8 cellular contexts compared by ENCODE assay signal in the genomic region with DNA sequence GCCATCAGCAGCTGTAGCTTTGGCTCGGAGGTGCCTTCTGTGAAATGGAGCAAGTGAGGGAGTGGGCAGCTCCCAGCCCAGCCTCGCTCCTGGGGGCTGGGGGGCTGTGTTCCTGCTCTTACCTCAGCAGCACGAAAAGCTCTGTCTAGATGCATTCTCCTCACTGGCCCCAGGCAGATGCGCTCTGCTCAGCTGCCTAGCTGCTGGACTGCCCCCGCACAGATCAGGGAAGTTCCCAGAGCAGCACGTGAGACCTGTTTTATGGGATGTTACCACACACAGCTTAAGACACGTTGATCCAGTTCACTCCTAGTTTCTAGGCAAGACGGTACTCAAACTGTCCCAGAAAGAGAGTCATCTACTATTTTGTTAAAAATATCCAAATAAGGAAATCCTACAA. TPM values are rescaled to one million over a fixed set of nuclear protein-coding genes. Genes with fewer than 3 reads are reported as not detected.
DNase-seq lines count a peak whose midpoint lies in the region; ATAC-seq and TF ChIP-seq lines count a peak whose summit lies in the region.

No MANE protein-coding gene starts in this region.

- H3K9me3 ChIP-seq in mesenchymal stem cell (ENCODE audit: control insufficient read depth, low read length), result no peaks in the 10 kb centered on the region

- CTCF ChIA-PET in activated CD4-positive, alpha-beta memory T cell treated with anti-CD3 and anti-CD28 coated beads for 36 hours (lab: Charles Lee), result interaction anchor here (0.8 to 13.5 kb wide), 8 partner anchors 8 to 219 kb away, joined by 3 to 164 read pairs (median 4); a partner anchor contains a TSS

- H3K4me3 Mint-ChIP-seq in activated CD4-positive, alpha-beta memory T cell treated with anti-CD3 and anti-CD28 coated beads for 36 hours, result peak overlapping the region; percentile 69
- no peak overlapping the region for H3K4me3 Mint-ChIP-seq in osteocyte (ENCODE audit: unreplicated experiment)

- H3K27ac Mint-ChIP-seq in activated CD4-positive, alpha-beta memory T cell treated with anti-CD3 and anti-CD28 coated beads for 36 hours, result peak overlapping the region; percentile 86
- H3K27ac Mint-ChIP-seq in osteocyte (ENCODE audit: unreplicated experiment), result no peak overlapping the region

- H3K9ac ChIP-seq in mesenchymal stem cell (ENCODE audit: low read length), result no peak overlapping the region

- H3K18ac ChIP-seq in mesenchymal stem cell (ENCODE audit: low read depth in 1 of 2, low read length in 2 of 2), result peak overlapping the region in 1 of 2 experiments; percentile 60

- H3K4me3 ChIP-seq in GM12865 (ENCODE audit: low read depth, low read length) (peak overlapping the region; percentile 66), mesenchymal stem cell (ENCODE audit: insufficient read depth in 1 of 2, low read depth in 1 of 2, low read length in 2 of 2) (no peak overlapping the region)

- peaks cover 57% of the 10 kb centered on the region for H3K36me3 Mint-ChIP-seq in activated CD4-positive, alpha-beta memory T cell treated with anti-CD3 and anti-CD28 coated beads for 36 hours
- no peaks in the 10 kb centered on the region for H3K36me3 Mint-ChIP-seq in osteocyte (ENCODE audit: unreplicated experiment)

- H2BK12ac ChIP-seq in mesenchymal stem cell (ENCODE audit: low read length in 2 of 2), result peak overlapping the region; percentile 46 to 47

- no peak overlapping the region for H3K4ac ChIP-seq in mesenchymal stem cell (ENCODE audit: low read depth in 1 of 2, low read length in 2 of 2)

- H4K8ac ChIP-seq in mesenchymal stem cell (ENCODE audit: low read length), result no peak overlapping the region

- H3K4me2 ChIP-seq in mesenchymal stem cell (ENCODE audit: low read length, poor library complexity, severe bottlenecking), result no peak overlapping the region

- H3K14ac ChIP-seq in mesenchymal stem cell (ENCODE audit: low read length in 2 of 2), result peak overlapping the region in 1 of 2 experiments; percentile 77

- no peaks in the 10 kb centered on the region for H3K9me3 Mint-ChIP-seq in activated CD4-positive, alpha-beta memory T cell treated with anti-CD3 and anti-CD28 coated beads for 36 hours
- H3K9me3 Mint-ChIP-seq in osteocyte (ENCODE audit: unreplicated experiment), result no peaks in the 10 kb centered on the region

- peaks cover 9% of the 10 kb centered on the region for H3K4me1 ChIP-seq in mesenchymal stem cell (ENCODE audit: control insufficient read depth, insufficient read depth, low read depth, low read length)

- H3K23ac ChIP-seq in mesenchymal stem cell (ENCODE audit: low read length in 2 of 2), result no peak overlapping the region

- no peak overlapping the region for H2BK5ac ChIP-seq in mesenchymal stem cell (ENCODE audit: low read depth, low read length, poor library complexity, severe bottlenecking)

- POLR2A ChIA-PET in activated CD4-positive, alpha-beta memory T cell treated with anti-CD3 and anti-CD28 coated beads for 36 hours (lab: Charles Lee), result interaction anchor here (0.9 to 9.9 kb wide), 5 partner anchors 8 to 42 kb away, joined by 3 to 239 read pairs (median 4); a partner anchor contains a TSS

- no peak overlapping the region for H2BK120ac ChIP-seq in mesenchymal stem cell (ENCODE audit: low read depth, low read length)

- no peak for TF ChIP-seq CTCF in GM12865 (IDR thresholded peaks at IDR 0.05; ENCODE audit: insufficient read depth, low read depth, low read length, missing control alignments)
- TF ChIP-seq CTCF in osteocyte (IDR thresholded peaks at IDR 0.05), result no peak

- no peaks in the 10 kb centered on the region for H3K79me1 ChIP-seq in mesenchymal stem cell (replicated peaks; ENCODE audit: low read length, poor library complexity, severe bottlenecking)

- H3K4me1 Mint-ChIP-seq in activated CD4-positive, alpha-beta memory T cell treated with anti-CD3 and anti-CD28 coated beads for 36 hours (ENCODE audit: low read depth), result peaks cover 95% of the 10 kb centered on the region
- peaks cover 8% of the 10 kb centered on the region for H3K4me1 Mint-ChIP-seq in osteocyte (ENCODE audit: unreplicated experiment)

- H4K91ac ChIP-seq in mesenchymal stem cell (ENCODE audit: low read length), result no peak overlapping the region

- no peaks in the 10 kb centered on the region for H3K27me3 Mint-ChIP-seq in activated CD4-positive, alpha-beta memory T cell treated with anti-CD3 and anti-CD28 coated beads for 36 hours
- peaks cover 5% of the 10 kb centered on the region for H3K27me3 Mint-ChIP-seq in osteocyte (ENCODE audit: unreplicated experiment)

- 67% methylated on average over 8 of the region's 8 CpGs for WGBS in mesenchymal stem cell

- ATAC-seq in HG03354 (IDR thresholded peaks at IDR 0.05; ENCODE audit: poor library complexity, severe bottlenecking, unreplicated experiment) (peak; percentile 42), GM19452 (IDR thresholded peaks at IDR 0.05; ENCODE audit: unreplicated experiment) (no peak)

- no peak overlapping the region for H2BK15ac ChIP-seq in mesenchymal stem cell (ENCODE audit: low read depth, poor library complexity, severe bottlenecking)

- no peak overlapping the region for H2AK5ac ChIP-seq in mesenchymal stem cell (ENCODE audit: low read length, severe bottlenecking)

- H3K27ac ChIP-seq in mesenchymal stem cell (ENCODE audit: low read length, poor library complexity, severe bottlenecking), result no peak overlapping the region

- intact Hi-C loops in activated CD4-positive, alpha-beta memory T cell treated with anti-CD3 and anti-CD28 coated beads for 36 hours (cut with micrococcal nuclease), result loop anchor here (1.0 to 5.0 kb wide), 3 partner anchors 8 to 826 kb away; a partner anchor contains a TSS
- intact Hi-C loops in posterior cingulate gyrus (cut with DNase I), result no loop called here

- no peaks in the 10 kb centered on the region for H3K36me3 ChIP-seq in mesenchymal stem cell (ENCODE audit: control insufficient read depth in 1 of 2, insufficient read depth in 2 of 2, low read depth in 1 of 2, low read length in 2 of 2)

- H2AFZ ChIP-seq in mesenchymal stem cell (ENCODE audit: low read depth, low read length), result peak overlapping the region; percentile 67

- H3K27me3 ChIP-seq in mesenchymal stem cell (ENCODE audit: control insufficient read depth in 1 of 2, insufficient read depth in 1 of 2, low read length in 2 of 2), result no peaks in the 10 kb centered on the region

- DNase-seq in GM12865 (ENCODE audit: low read depth), result peak; percentile 76
- DNase-seq in activated CD4-positive, alpha-beta memory T cell treated with anti-CD3 and anti-CD28 coated beads for 36 hours, result peak; percentile 83
- DNase-seq in mesenchymal stem cell, result peak; percentile 48
- DNase-seq in posterior cingulate gyrus, result no peak
- DNase-seq in osteocyte (ENCODE audit: extremely low spot score, unreplicated experiment), result no peak
- DNase-seq in NCI-H1694 treated with DMSO at 0.1 percent for 48 hours (lab: John Stamatoyannopoulos, UW), result no peak

RNA-seq across cellular contexts. Expression of a gene that starts 13.6 kb away (rescaled TPM):
- total RNA-seq in activated CD4-positive, alpha-beta memory T cell treated with anti-CD3 and anti-CD28 coated beads for 36 hours, result 1,000 to 10,000 TPM; 1,012 to 1,022 TPM
- 1.1 TPM for polyA plus RNA-seq in mesenchymal stem cell (2013, experiment 1 of 2)
- 1.1 TPM for polyA plus RNA-seq in mesenchymal stem cell (2013, experiment 2 of 2)
- 0.08 TPM in 1 of 2 replicates, not detected in the other for total RNA-seq in osteocyte

RNA-seq across cellular contexts. Expression of a gene that starts 43.4 kb away (rescaled TPM):
- total RNA-seq in activated CD4-positive, alpha-beta memory T cell treated with anti-CD3 and anti-CD28 coated beads for 36 hours, result under 1 TPM; 0.45 to 0.63 TPM
- 0.07 TPM for polyA plus RNA-seq in mesenchymal stem cell (2013, experiment 1 of 2)
- 0.07 TPM for polyA plus RNA-seq in mesenchymal stem cell (2013, experiment 2 of 2)
- not detected in 2 replicates for total RNA-seq in osteocyte

Comparison
In these comparisons a context has a peak if more than half of its experiments do, and no peak if none do; other contexts are left out.
1. DNase-seq: peak in GM12865 (single experiment), activated CD4-positive, alpha-beta memory T cell treated with anti-CD3 and anti-CD28 coated beads for 36 hours (single experiment) and mesenchymal stem cell (single experiment); none in posterior cingulate gyrus (0 of 10), osteocyte (single experiment) and NCI-H1694 treated with DMSO at 0.1 percent for 48 hours (single experiment).
2. RNA of a gene that starts 13.6 kb away (total RNA-seq): 1,012 to 1,022 TPM in activated CD4-positive, alpha-beta memory T cell treated with anti-CD3 and anti-CD28 coated beads for 36 hours; 0.08 TPM in osteocyte; every median in the first group is over 100 times any median in the second.